8 cellular contexts compared by ENCODE assay signal in the genomic region with DNA sequence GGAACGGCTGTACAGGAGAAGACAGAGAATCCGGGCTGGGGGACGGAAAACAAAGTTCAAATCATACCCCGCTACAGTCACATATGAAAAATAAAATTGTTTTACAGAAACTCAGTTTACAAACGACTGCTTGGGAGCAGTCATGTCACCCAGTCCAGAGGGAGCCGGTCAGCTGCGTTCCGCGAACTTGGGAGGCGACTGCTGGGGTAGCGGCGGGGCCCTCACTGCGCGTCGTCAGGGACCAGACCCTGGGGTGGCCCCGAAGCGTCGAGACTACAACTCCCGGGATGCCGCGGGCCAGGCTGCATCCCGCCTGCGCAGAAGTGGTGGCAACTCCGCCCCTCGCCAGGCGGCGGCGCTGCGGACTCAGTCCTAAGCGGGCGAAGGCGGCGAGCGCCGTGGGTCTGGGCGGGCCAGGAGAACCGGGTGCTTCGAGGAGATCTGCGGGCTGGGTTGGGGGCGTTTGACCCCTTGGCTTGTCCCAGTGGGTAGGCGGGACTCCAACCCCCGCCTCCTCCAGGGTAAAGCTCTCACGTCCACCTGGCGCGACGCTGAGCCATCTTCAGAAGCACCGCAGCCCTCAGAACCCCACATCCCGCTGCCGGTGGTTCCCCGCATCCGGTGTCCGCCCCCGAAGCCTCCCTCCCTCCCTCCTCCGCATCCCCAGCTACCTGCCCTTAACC. TPM values are rescaled to one million over a fixed set of nuclear protein-coding genes. Genes with fewer than 3 reads are reported as not detected.
DNase-seq lines count a peak whose midpoint lies in the region; ATAC-seq and TF ChIP-seq lines count a peak whose summit lies in the region.

No MANE protein-coding gene starts in this region.

- H3K27me3 Mint-ChIP-seq in WTC11 (ENCODE audit: low read depth), result peaks cover 13% of the 10 kb centered on the region

- in situ Hi-C loops in GM18951 (cut with MboI; ENCODE audit: low sequenced_read_pairs, unreplicated experiment), result no loop called here

- H3K36me3 Mint-ChIP-seq in WTC11, result no peaks in the 10 kb centered on the region

- peaks cover 43% of the 10 kb centered on the region for H3K4me1 Mint-ChIP-seq in WTC11

- ATAC-seq in HG03159 (IDR thresholded peaks at IDR 0.05; ENCODE audit: unreplicated experiment) (peak; percentile 79), WTC11 (peak; percentile 89)

- TF ChIP-seq CTCF in AG10803 (conservative IDR thresholded peaks at IDR 0.05; ENCODE audit: low read length), result peak; percentile 74
- TF ChIP-seq CTCF in WTC11 (IDR thresholded peaks at IDR 0.05), result peak; percentile 90
- peak; percentile 80 for TF ChIP-seq CTCF in cardiac fibroblast (IDR thresholded peaks at IDR 0.05; ENCODE audit: low read depth, low read length)

- POLR2A ChIA-PET in WTC11 (lab: Charles Lee), result interaction anchor here (0.5 to 2.5 kb wide), 12 partner anchors 11 to 349 kb away, joined by 3 to 21 read pairs (median 4); a partner anchor contains a TSS

- CTCF ChIA-PET in WTC11 (lab: Charles Lee), result interaction anchor here (0.7 to 4.4 kb wide), 29 partner anchors 10 to 1206 kb away, joined by 3 to 47 read pairs (median 8); a partner anchor contains a TSS

- H3K4me3 ChIP-seq in AG10803 (ENCODE audit: low read length) (peak overlapping the region; percentile 70), cardiac fibroblast (replicated peaks in 1 of 2; ENCODE audit: low read depth in 2 of 2, low read length in 2 of 2) (peak overlapping the region; percentile 50 to 61)

- H3K9me3 Mint-ChIP-seq in WTC11, result peaks cover under 1% of the 10 kb centered on the region

- H3K27ac Mint-ChIP-seq in WTC11, result peak overlapping the region; percentile 82

- peak overlapping the region; percentile 88 for H3K4me3 Mint-ChIP-seq in WTC11

- DNase-seq in AG10803 (ENCODE audit: low read depth) (peak; percentile 83), NCI-H2227 (lab: John Stamatoyannopoulos, UW; ENCODE audit: unreplicated experiment) (peak; percentile 91), WTC11 (ENCODE audit: low spot score) (peak; percentile 96), cardiac fibroblast (ENCODE audit: low read depth in 2 of 2) (peak; percentile 88 to 92), islet precursor cell (peak; percentile 95)
- DNase-seq in stimulated activated CD4-positive, alpha-beta T cell treated with anti-CD3 and anti-CD28 coated beads, Interleukin-12 subunit alpha, Interleukin-12 subunit beta, amount 100 ng/mL, for 4 hours, result peak; percentile 91

- TF ChIP-seq POLR2A in GM18951 (IDR thresholded peaks at IDR 0.05; ENCODE audit: extremely low read depth, insufficient read depth, insufficient read length), result peak; percentile 71

TF ChIP-seq in WTC11, 78 proteins besides CTCF, POLR2A, EP300 and RAD21 (continues in another document):
- TF ChIP-seq, protein P1, sequence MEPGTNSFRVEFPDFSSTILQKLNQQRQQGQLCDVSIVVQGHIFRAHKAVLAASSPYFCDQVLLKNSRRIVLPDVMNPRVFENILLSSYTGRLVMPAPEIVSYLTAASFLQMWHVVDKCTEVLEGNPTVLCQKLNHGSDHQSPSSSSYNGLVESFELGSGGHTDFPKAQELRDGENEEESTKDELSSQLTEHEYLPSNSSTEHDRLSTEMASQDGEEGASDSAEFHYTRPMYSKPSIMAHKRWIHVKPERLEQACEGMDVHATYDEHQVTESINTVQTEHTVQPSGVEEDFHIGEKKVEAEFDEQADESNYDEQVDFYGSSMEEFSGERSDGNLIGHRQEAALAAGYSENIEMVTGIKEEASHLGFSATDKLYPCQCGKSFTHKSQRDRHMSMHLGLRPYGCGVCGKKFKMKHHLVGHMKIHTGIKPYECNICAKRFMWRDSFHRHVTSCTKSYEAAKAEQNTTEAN (CRISPR knock-in tag; IDR thresholded peaks at IDR 0.05), result no peak
- TF ChIP-seq KAT7 (CRISPR knock-in tag; IDR thresholded peaks at IDR 0.05; ENCODE audit: borderline replicate concordance), result no peak
- TF ChIP-seq, protein P2, sequence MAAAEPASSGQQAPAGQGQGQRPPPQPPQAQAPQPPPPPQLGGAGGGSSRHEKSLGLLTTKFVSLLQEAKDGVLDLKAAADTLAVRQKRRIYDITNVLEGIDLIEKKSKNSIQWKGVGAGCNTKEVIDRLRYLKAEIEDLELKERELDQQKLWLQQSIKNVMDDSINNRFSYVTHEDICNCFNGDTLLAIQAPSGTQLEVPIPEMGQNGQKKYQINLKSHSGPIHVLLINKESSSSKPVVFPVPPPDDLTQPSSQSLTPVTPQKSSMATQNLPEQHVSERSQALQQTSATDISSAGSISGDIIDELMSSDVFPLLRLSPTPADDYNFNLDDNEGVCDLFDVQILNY (CRISPR knock-in tag; IDR thresholded peaks at IDR 0.05), result no peak
- TF ChIP-seq RELA (CRISPR knock-in tag; IDR thresholded peaks at IDR 0.05; ENCODE audit: borderline replicate concordance), result no peak
- TF ChIP-seq, protein P3, sequence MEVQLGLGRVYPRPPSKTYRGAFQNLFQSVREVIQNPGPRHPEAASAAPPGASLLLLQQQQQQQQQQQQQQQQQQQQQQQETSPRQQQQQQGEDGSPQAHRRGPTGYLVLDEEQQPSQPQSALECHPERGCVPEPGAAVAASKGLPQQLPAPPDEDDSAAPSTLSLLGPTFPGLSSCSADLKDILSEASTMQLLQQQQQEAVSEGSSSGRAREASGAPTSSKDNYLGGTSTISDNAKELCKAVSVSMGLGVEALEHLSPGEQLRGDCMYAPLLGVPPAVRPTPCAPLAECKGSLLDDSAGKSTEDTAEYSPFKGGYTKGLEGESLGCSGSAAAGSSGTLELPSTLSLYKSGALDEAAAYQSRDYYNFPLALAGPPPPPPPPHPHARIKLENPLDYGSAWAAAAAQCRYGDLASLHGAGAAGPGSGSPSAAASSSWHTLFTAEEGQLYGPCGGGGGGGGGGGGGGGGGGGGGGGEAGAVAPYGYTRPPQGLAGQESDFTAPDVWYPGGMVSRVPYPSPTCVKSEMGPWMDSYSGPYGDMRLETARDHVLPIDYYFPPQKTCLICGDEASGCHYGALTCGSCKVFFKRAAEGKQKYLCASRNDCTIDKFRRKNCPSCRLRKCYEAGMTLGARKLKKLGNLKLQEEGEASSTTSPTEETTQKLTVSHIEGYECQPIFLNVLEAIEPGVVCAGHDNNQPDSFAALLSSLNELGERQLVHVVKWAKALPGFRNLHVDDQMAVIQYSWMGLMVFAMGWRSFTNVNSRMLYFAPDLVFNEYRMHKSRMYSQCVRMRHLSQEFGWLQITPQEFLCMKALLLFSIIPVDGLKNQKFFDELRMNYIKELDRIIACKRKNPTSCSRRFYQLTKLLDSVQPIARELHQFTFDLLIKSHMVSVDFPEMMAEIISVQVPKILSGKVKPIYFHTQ (CRISPR knock-in tag; IDR thresholded peaks at IDR 0.05), result no peak
- TF ChIP-seq, protein P4, sequence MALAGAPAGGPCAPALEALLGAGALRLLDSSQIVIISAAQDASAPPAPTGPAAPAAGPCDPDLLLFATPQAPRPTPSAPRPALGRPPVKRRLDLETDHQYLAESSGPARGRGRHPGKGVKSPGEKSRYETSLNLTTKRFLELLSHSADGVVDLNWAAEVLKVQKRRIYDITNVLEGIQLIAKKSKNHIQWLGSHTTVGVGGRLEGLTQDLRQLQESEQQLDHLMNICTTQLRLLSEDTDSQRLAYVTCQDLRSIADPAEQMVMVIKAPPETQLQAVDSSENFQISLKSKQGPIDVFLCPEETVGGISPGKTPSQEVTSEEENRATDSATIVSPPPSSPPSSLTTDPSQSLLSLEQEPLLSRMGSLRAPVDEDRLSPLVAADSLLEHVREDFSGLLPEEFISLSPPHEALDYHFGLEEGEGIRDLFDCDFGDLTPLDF (CRISPR knock-in tag; IDR thresholded peaks at IDR 0.05), result no peak
- peak; percentile 86 for TF ChIP-seq ZNF423 (CRISPR knock-in tag; IDR thresholded peaks at IDR 0.05)
- peak; percentile 32; the same call in 1 of the 2 replicates for TF ChIP-seq ZNF121 (CRISPR knock-in tag; IDR thresholded peaks at IDR 0.05)
- TF ChIP-seq SOX15 (CRISPR knock-in tag; IDR thresholded peaks at IDR 0.05), result no peak
- TF ChIP-seq, protein P5, sequence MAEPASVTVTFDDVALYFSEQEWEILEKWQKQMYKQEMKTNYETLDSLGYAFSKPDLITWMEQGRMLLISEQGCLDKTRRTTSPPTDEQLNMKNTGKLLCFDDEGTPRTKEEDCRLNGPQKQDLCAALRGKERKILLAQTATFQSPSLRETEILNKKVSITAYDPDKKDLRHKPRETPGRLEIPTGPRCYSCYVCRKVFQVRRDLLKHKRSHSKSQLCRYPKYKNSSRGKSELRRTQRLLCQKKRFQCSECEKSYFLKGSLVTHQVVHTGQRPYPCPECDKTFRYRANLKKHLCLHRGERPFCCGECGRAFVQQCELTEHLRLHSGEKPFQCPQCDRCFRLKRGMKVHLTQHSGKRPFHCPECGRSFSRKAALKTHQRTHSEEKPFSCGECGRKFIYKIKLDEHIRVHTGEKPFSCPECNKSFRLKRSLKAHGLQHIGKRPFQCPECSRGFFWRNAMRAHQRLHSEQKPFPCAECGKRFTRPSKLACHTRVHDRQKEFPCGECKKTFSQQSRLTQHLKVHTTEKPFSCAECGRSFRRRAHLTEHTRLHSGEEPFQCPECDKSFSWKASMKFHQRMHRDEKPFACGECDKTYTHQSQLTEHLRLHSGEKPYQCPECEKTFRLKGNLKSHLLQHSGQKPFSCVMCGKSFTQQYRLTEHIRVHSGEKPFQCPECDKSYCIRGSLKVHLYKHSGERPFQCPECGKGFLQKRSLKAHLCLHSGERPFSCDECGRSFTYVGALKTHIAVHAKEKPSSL (CRISPR knock-in tag; conservative IDR thresholded peaks at IDR 0.05), result no peak
- TF ChIP-seq, protein P6, sequence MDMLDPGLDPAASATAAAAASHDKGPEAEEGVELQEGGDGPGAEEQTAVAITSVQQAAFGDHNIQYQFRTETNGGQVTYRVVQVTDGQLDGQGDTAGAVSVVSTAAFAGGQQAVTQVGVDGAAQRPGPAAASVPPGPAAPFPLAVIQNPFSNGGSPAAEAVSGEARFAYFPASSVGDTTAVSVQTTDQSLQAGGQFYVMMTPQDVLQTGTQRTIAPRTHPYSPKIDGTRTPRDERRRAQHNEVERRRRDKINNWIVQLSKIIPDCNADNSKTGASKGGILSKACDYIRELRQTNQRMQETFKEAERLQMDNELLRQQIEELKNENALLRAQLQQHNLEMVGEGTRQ (CRISPR knock-in tag; IDR thresholded peaks at IDR 0.05), result no peak
- no peak for TF ChIP-seq FOXP1 (CRISPR knock-in tag; IDR thresholded peaks at IDR 0.05; ENCODE audit: borderline replicate concordance)
- TF ChIP-seq ELF4 (CRISPR knock-in tag; IDR thresholded peaks at IDR 0.05; ENCODE audit: low read depth), result no peak
- TF ChIP-seq MYBL2 (CRISPR knock-in tag; IDR thresholded peaks at IDR 0.05), result 0 out of 2 replicates have a peak, but pooled peaks have one; percentile 16
- no peak for TF ChIP-seq ATF1 (CRISPR knock-in tag; IDR thresholded peaks at IDR 0.05)
- no peak for TF ChIP-seq NR2C2 (CRISPR knock-in tag; IDR thresholded peaks at IDR 0.05)
- TF ChIP-seq ZNF138 (CRISPR knock-in tag; conservative IDR thresholded peaks at IDR 0.05), result no peak
- 0 out of 2 replicates have a peak, but pooled peaks have one; percentile 24 for TF ChIP-seq ZBTB21 (CRISPR knock-in tag; IDR thresholded peaks at IDR 0.05; ENCODE audit: borderline replicate concordance)

RNA-seq across cellular contexts. Expression of a gene that starts 4.0 kb away (rescaled TPM):
- 4.1 to 7.2 TPM (median 5.4 TPM) in 3 replicates for total RNA-seq in WTC11 (2021)

RNA-seq across cellular contexts. Expression of a gene that starts 11.1 kb away (rescaled TPM):
- 23,577 to 25,958 TPM (median 25,042 TPM) in 3 replicates for total RNA-seq in WTC11 (2021)

RNA-seq across cellular contexts. Expression of a gene that starts 11.4 kb away (rescaled TPM):
- 10.8 to 14.7 TPM (median 14.1 TPM) in 3 replicates for total RNA-seq in WTC11 (2021)

RNA-seq across cellular contexts. Expression of a gene that starts 18.3 kb away (rescaled TPM):
- total RNA-seq in WTC11 (2021), result 23.8 to 26.6 TPM (median 26.5 TPM) in 3 replicates

RNA-seq across cellular contexts. Expression of a gene that starts 27.0 kb away (rescaled TPM):
- 1.0 to 2.1 TPM (median 1.4 TPM) in 3 replicates for total RNA-seq in WTC11 (2021)

Comparison
In these comparisons a context has a peak if more than half of its experiments do, and no peak if none do; other contexts are left out.
1. Peak in every context shown above with its lines: DNase-seq, ATAC-seq and H3K4me3 ChIP-seq.